9 cellular contexts compared by ENCODE assay signal in the genomic region with DNA sequence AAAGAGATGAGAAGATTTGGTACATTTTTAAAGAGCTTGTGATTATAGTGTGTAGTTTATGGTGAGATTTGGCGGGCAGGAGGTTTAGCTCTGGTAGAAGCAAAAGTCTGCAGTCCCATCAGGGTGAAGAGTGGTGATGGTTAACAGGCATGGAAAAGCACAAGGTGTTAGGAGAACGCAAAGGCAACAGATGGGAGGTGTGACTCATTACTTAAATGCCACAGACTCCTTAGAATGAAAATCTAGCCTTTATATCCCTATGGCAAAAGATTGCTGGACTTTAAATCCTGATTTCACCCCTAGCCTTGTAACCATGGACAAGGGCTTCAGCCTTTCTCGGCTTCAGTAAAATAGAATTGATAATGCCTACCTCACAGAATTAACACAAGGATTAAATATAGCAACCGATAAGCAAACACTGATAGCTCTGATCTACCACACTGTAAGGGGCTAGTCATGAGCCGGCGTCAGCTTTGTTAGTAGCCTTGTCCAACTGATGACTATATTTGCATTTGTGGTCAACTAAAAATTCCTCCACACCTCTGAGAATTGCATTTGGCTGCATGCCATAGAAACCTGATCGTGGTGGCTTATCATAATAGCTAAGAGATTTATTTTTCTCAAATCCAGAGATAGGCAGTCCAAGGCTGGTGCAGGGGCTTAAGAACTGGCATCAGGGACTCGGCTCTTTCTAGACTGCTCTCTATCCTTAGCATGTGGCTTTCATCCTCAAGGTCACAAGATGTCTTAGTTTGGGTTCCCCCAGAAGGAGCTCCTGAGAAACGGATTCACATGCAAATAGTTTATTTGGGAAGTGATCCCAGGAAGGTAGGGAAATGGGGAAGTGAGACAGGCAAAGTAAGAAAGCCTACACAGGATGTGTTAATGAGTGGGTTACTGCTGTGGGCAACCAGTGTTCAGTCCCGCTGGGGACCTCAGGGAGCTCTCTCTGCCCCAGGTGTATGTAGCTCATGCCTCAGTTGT. TPM values are rescaled to one million over a fixed set of nuclear protein-coding genes. Genes with fewer than 3 reads are reported as not detected.
DNase-seq lines count a peak whose midpoint lies in the region; ATAC-seq and TF ChIP-seq lines count a peak whose summit lies in the region.
"Had no signal": no experiment of that assay in that cellular context is flagged by ENCODE, and none has a peak within 500 bp of the region (broad histone marks: within the 10 kb centered on the region; RNA-seq: fewer than 3 reads in every experiment).

No MANE protein-coding gene starts in this region.

- DNase-seq in heart right ventricle (no peak), right atrium auricular region (ENCODE audit: low spot score) (no peak), SW480 (ENCODE audit: low spot score) (peak; percentile 74), renal cortical epithelial cell (ENCODE audit: low read depth) (peak; percentile 77), endodermal cell (no peak), iPS-NIHi7 (ENCODE audit: extremely low spot score) (no peak), NOMO-1 treated with dmso at 0.1 percent for 144 hours (lab: John Stamatoyannopoulos, UW; ENCODE audit: unreplicated experiment) (no peak)
- DNase-seq: right lobe of liver had no signal

- no peak overlapping the region for H3K4me3 Mint-ChIP-seq in endodermal cell

- no peak overlapping the region for H3K9ac ChIP-seq in endodermal cell (ENCODE audit: extremely low read depth, low read length, poor library complexity, severe bottlenecking)

- no peaks in the 10 kb centered on the region for H3K9me3 ChIP-seq in heart right ventricle
- H3K9me3 ChIP-seq in right atrium auricular region, result no peaks in the 10 kb centered on the region
- no peaks in the 10 kb centered on the region for H3K9me3 ChIP-seq in endodermal cell (ENCODE audit: control insufficient read depth, low read length)
- H3K9me3 ChIP-seq: right lobe of liver had no signal

- TF ChIP-seq CTCF in heart right ventricle (IDR thresholded peaks at IDR 0.05) (no peak), right atrium auricular region (IDR thresholded peaks at IDR 0.05) (no peak), endodermal cell (conservative IDR thresholded peaks at IDR 0.05) (no peak)

- no peak overlapping the region for H3K27ac Mint-ChIP-seq in endodermal cell

- H3K4me1 Mint-ChIP-seq in endodermal cell, result peaks cover 5% of the 10 kb centered on the region

- WGBS in heart right ventricle, 2 donors, result 47 to 57% methylated on average over 10 of the region's 10 CpGs
- 81 to 91% methylated on average over 8 to 10 of the region's 10 CpGs for WGBS in endodermal cell (ENCODE audit: insufficient coverage in 1 of 2, insufficient read length in 1 of 2), 2 experiments

- H3K36me3 Mint-ChIP-seq in endodermal cell (ENCODE audit: low read depth), result peaks cover 10% of the 10 kb centered on the region

- H3K9me3 Mint-ChIP-seq in endodermal cell, result no peaks in the 10 kb centered on the region

- intact Hi-C loops in heart right ventricle (cut with DNase I), result loop anchor here in 2 of 10 donors (10.0 kb wide), 1 partner anchor 74 kb away; no protein-coding TSS in a partner anchor

- H3K27ac ChIP-seq in heart right ventricle (no peak overlapping the region), right atrium auricular region (peak overlapping the region in 1 of 2 donors; percentile 80), endodermal cell (ENCODE audit: low read depth, low read length) (no peak overlapping the region)
- H3K27ac ChIP-seq: right lobe of liver had no signal

- H3K36me3 ChIP-seq in heart right ventricle (peaks cover 0 to 37% (median 3%) of the 10 kb centered on the region in 9 donors), right atrium auricular region (peaks cover 5% of the 10 kb centered on the region), endodermal cell (ENCODE audit: control insufficient read depth, insufficient read depth, low read length) (peaks cover 19% of the 10 kb centered on the region)

- H3K27me3 Mint-ChIP-seq in endodermal cell (ENCODE audit: insufficient read depth), result no peaks in the 10 kb centered on the region

- H3K4me3 ChIP-seq in heart right ventricle, result no peak overlapping the region
- H3K4me3 ChIP-seq in right atrium auricular region, result no peak overlapping the region
- no peak overlapping the region for H3K4me3 ChIP-seq in endodermal cell (ENCODE audit: low read length)
- H3K4me3 ChIP-seq: right lobe of liver had no signal

- ATAC-seq in heart right ventricle, result peak in 6 of 8 donors; percentile 18 to 61 (median 40)
- ATAC-seq in HG03095 (IDR thresholded peaks at IDR 0.05; ENCODE audit: unreplicated experiment), result peak; percentile 57

- H3K27me3 ChIP-seq in heart right ventricle, result no peaks in the 10 kb centered on the region
- no peaks in the 10 kb centered on the region for H3K27me3 ChIP-seq in right atrium auricular region
- H3K27me3 ChIP-seq in endodermal cell (ENCODE audit: control insufficient read depth, insufficient read depth, low read length, poor library complexity, severe bottlenecking), result no peaks in the 10 kb centered on the region
- H3K27me3 ChIP-seq: right lobe of liver had no signal

- peaks cover 3 to 25% (median 15%) of the 10 kb centered on the region in 9 donors for H3K4me1 ChIP-seq in heart right ventricle
- peaks cover 0 to 23% of the 10 kb centered on the region in 2 donors for H3K4me1 ChIP-seq in right atrium auricular region
- no peaks in the 10 kb centered on the region for H3K4me1 ChIP-seq in endodermal cell (ENCODE audit: control insufficient read depth, insufficient read depth, low read length)

RNA-seq across cellular contexts. Expression of gene MFAP3, which starts 19.6 kb away (rescaled TPM):
- 10 to 100 TPM; 23.2 to 44.3 (median 34.1) TPM for total RNA-seq in heart right ventricle
- polyA plus RNA-seq in heart right ventricle, result 1 to 10 TPM; 2.7 to 8.5 TPM
- total RNA-seq in right atrium auricular region, result 10 to 100 TPM; 34.3 to 72.4 TPM
- 72.1 and 77.4 TPM in 2 replicates for total RNA-seq in renal cortical epithelial cell
- total RNA-seq in endodermal cell, result 10 to 100 TPM; 25.8 to 36.2 TPM
- 31.6 TPM for polyA plus RNA-seq in endodermal cell (2013, experiment 1 of 2)
- 32.9 TPM for polyA plus RNA-seq in endodermal cell (2013, experiment 2 of 2)

RNA-seq across cellular contexts. Expression of gene FAM114A2, which starts 19.6 kb away (rescaled TPM):
- 10 to 100 TPM; 25.5 to 47.5 (median 36.5) TPM for total RNA-seq in heart right ventricle
- polyA plus RNA-seq in heart right ventricle, result 10 to 100 TPM in 1 of 2 donors, 1 to 10 TPM in 1; 7.8 to 13.0 TPM
- 10 to 100 TPM; 11.1 to 18.5 TPM for total RNA-seq in right atrium auricular region
- 27.3 and 38.4 TPM in 2 replicates for total RNA-seq in renal cortical epithelial cell
- 10 to 100 TPM; 18.0 to 19.7 TPM for total RNA-seq in endodermal cell
- polyA plus RNA-seq in endodermal cell (2013, experiment 1 of 2), result 15.3 TPM
- polyA plus RNA-seq in endodermal cell (2013, experiment 2 of 2), result 13.2 TPM

Comparison
In these comparisons a context has a peak if more than half of its experiments do, and no peak if none do; other contexts are left out.
1. DNase-seq: peak in SW480 (single experiment) and renal cortical epithelial cell (single experiment); none in heart right ventricle (0 of 2), right atrium auricular region (single experiment), endodermal cell (single experiment), iPS-NIHi7 (single experiment) and NOMO-1 treated with dmso at 0.1 percent for 144 hours (single experiment).